ENCODE assay signal across 20 cellular contexts in genomic region chr3:58707390-58707930, GRCh38. TPM values are rescaled to one million over a fixed set of nuclear protein-coding genes. Genes with fewer than 3 reads are reported as not detected.
"Had no signal": no experiment of that assay in that cellular context is flagged by ENCODE, and none has a peak within 500 bp of the region (broad histone marks: within the 10 kb centered on the region; RNA-seq: fewer than 3 reads in every experiment).

No MANE protein-coding gene starts in this region.

- H3K36me3 ChIP-seq: MG63, SJSA1 had no signal

- H3K9me3 ChIP-seq: MG63, SJSA1 had no signal

- H3K4me1 ChIP-seq: SJSA1 had no signal

- DNase-seq: IMR-90, Karpas-422, KG1, MG63, NCI-H1092 treated with DMSO at 0.1 percent for 48 hours, NCI-H1436, NCI-H187, NCI-H2029, NCI-H2081 treated with DMSO at 0.1 percent for 48 hours, NCI-H2171, NCI-H226, NCI-H446, NCI-H510A, NCI-H524 treated with DMSO at 0.1 percent for 48 hours, NCI-H69, NCI-H774, Right ventricle myocardium superior, RPMI8226, SIG-M5 had no signal

- H3K4me3 ChIP-seq: MG63, SJSA1 had no signal

- H3K27me3 ChIP-seq: MG63, SJSA1 had no signal

- H3K27ac ChIP-seq: SJSA1 had no signal

RNA-seq across cellular contexts. Expression of gene FAM3D, which starts 40.9 kb away (rescaled TPM):
- total RNA-seq: IMR-90, Right ventricle myocardium superior, SJSA1 had no signal
- polyA plus RNA-seq: IMR-90 had no signal
